ENCODE assay signal across 9 cellular contexts in the genomic region with DNA sequence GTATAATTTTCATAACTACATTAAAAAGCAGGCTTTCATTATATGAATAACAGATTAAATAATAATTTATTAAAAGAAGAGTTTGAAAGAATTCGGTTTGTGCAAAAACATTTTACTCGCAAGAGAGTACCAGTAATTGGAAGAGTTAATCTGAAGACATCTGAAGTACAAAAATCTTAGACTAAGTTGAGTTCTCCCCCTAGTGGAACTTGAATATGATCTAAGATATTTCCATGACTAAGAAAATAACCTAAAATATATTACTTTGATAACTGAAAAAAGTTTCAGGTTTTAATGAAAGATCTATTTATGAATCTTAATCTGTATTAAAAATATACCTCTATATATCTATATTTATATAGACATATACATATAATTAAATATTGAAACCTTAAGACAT.
DNase-seq lines count a peak whose midpoint lies in the region; ATAC-seq, FAIRE-seq and TF ChIP-seq lines count a peak whose summit lies in the region.
"Had no signal": no experiment of that assay in that cellular context is flagged by ENCODE, and none has a peak within 500 bp of the region (broad histone marks: within the 10 kb centered on the region; RNA-seq: fewer than 3 reads in every experiment).

No MANE protein-coding gene starts in this region.

- H3K27ac ChIP-seq in SK-N-SH (ENCODE audit: low read depth in 2 of 2, low read length in 1 of 2) (no peak overlapping the region), ovary (no peak overlapping the region)
- H3K27ac ChIP-seq: parathyroid adenoma had no signal

- no peaks in the 10 kb centered on the region for H3F3A ChIP-seq in SK-N-SH (replicated peaks; ENCODE audit: insufficient read depth)
- H3F3A ChIP-seq in Loucy (ENCODE audit: low read depth) = no peaks in the 10 kb centered on the region

- no peaks in the 10 kb centered on the region for H4K20me1 ChIP-seq in SK-N-SH (ENCODE audit: insufficient read depth)
- H4K20me1 ChIP-seq in Loucy (ENCODE audit: insufficient read depth, low read length, poor library complexity, severe bottlenecking) = no peaks in the 10 kb centered on the region

- no peak overlapping the region for H3K4me2 ChIP-seq in SK-N-SH
- H3K4me2 ChIP-seq in Loucy (ENCODE audit: low read depth, low read length, poor library complexity, severe bottlenecking) = no peak overlapping the region

- H3K36me3 ChIP-seq in SK-N-SH (replicated peaks in 1 of 2; ENCODE audit: control insufficient read depth in 1 of 2, insufficient read depth in 2 of 2, low read length in 1 of 2) (peaks cover 0 to 2% of the 10 kb centered on the region in 2 experiments), Loucy (ENCODE audit: insufficient read depth, low read length) (no peaks in the 10 kb centered on the region), bronchial epithelial cell (ENCODE audit: control insufficient read depth, insufficient read depth, low read length) (no peaks in the 10 kb centered on the region), ovary (no peaks in the 10 kb centered on the region)

- H3K9ac ChIP-seq in SK-N-SH = no peak overlapping the region
- H3K9ac ChIP-seq in Loucy (ENCODE audit: low read depth, low read length, poor library complexity, severe bottlenecking) = no peak overlapping the region
- H3K9ac ChIP-seq: parathyroid adenoma had no signal

- H3K27me3 ChIP-seq in SK-N-SH (ENCODE audit: insufficient read depth) (no peaks in the 10 kb centered on the region), Loucy (ENCODE audit: insufficient read depth, low read length, poor library complexity, severe bottlenecking) (no peaks in the 10 kb centered on the region), bronchial epithelial cell (ENCODE audit: control insufficient read depth, insufficient read depth, low read length) (no peaks in the 10 kb centered on the region), ovary (no peaks in the 10 kb centered on the region)

- POLR2A ChIA-PET in SK-N-SH (lab: Yijun Ruan, JAX) = interaction anchor here (0.6 kb wide), 1 partner anchor 369 kb away, joined by 3 read pairs; no protein-coding TSS in a partner anchor

- CTCF ChIA-PET in SK-N-SH (lab: Yijun Ruan, JAX) = no interaction called here

- intact Hi-C loops in ovary (cut with DNase I) = no loop called here

- H3K4me1 ChIP-seq in SK-N-SH (ENCODE audit: control insufficient read depth in 1 of 2, insufficient read depth in 2 of 2, low read depth in 1 of 2, low read length in 1 of 2) (no peaks in the 10 kb centered on the region), Loucy (ENCODE audit: insufficient read depth, low read length, poor library complexity, severe bottlenecking) (no peaks in the 10 kb centered on the region), ovary (ENCODE audit: insufficient read depth) (no peaks in the 10 kb centered on the region)
- H3K4me1 ChIP-seq: parathyroid adenoma had no signal

- H3K9me2 ChIP-seq in SK-N-SH = no peaks in the 10 kb centered on the region
- no peaks in the 10 kb centered on the region for H3K9me2 ChIP-seq in Loucy (replicated peaks; ENCODE audit: low read depth, low read length)

- TF ChIP-seq CTCF in SK-N-SH (IDR thresholded peaks at IDR 0.05) = peak; percentile 56
- TF ChIP-seq CTCF in Loucy (conservative IDR thresholded peaks at IDR 0.05; ENCODE audit: low read length) = peak; percentile 59
- TF ChIP-seq CTCF in bronchial epithelial cell (IDR thresholded peaks at IDR 0.05; ENCODE audit: insufficient read depth, low read length, severe bottlenecking) = no peak
- TF ChIP-seq CTCF in ovary (IDR thresholded peaks at IDR 0.05) = no peak

- H3K79me2 ChIP-seq in SK-N-SH (ENCODE audit: insufficient read depth) = no peaks in the 10 kb centered on the region
- H3K79me2 ChIP-seq in Loucy (ENCODE audit: insufficient read depth, low read length) = no peaks in the 10 kb centered on the region
- H3K79me2 ChIP-seq: parathyroid adenoma had no signal

- 66% methylated on average over 2 of the region's 2 CpGs for WGBS in SK-N-SH (ENCODE audit: low lambda C conversion rate)
- WGBS in ovary, 3 donors = 29 to 38% (median 31%) methylated on average over 2 of the region's 2 CpGs

- FAIRE-seq in bronchial epithelial cell (lab: Jason Lieb, UNC) = no peak

- H2AFZ ChIP-seq in SK-N-SH (ENCODE audit: low read depth) = no peak overlapping the region
- H2AFZ ChIP-seq in Loucy (ENCODE audit: low read length) = no peak overlapping the region
- H2AFZ ChIP-seq: parathyroid adenoma had no signal

- no peak for TF ChIP-seq POLR2A in ovary (IDR thresholded peaks at IDR 0.05)

- DNase-seq in SK-N-SH (no peak), bronchial epithelial cell (ENCODE audit: low read depth) (peak; percentile 32), renal cortical epithelial cell (ENCODE audit: low read depth) (peak; percentile 51), GM19240 (ENCODE audit: insufficient read length, low spot score) (no peak), mucosa of gallbladder (ENCODE audit: low spot score) (no peak), ovary (no peak)

- peak; percentile 34; the same call in 1 of the 2 replicates for TF ChIP-seq RAD21 in SK-N-SH (IDR thresholded peaks at IDR 0.05; ENCODE audit: low read length)

- TF ChIP-seq EP300 in SK-N-SH (IDR thresholded peaks at IDR 0.05; ENCODE audit: borderline replicate concordance in 1 of 2, low read depth in 1 of 2, low read length in 1 of 2) = no peak
- no peak for TF ChIP-seq EP300 in ovary (IDR thresholded peaks at IDR 0.05)

- ATAC-seq in SK-N-SH treated with all-trans-retinoic acid at 6 μM for 48 hours = no peak

- H3K4me3 ChIP-seq in SK-N-SH (ENCODE audit: low read depth in 2 of 2, low read length in 1 of 2) (no peak overlapping the region), Loucy (ENCODE audit: low read length, poor library complexity, severe bottlenecking) (no peak overlapping the region), bronchial epithelial cell (ENCODE audit: low read depth, low read length) (no peak overlapping the region), ovary (no peak overlapping the region)

- H3K9me3 ChIP-seq in SK-N-SH (no peaks in the 10 kb centered on the region), Loucy (ENCODE audit: insufficient read depth, low read depth, low read length) (no peaks in the 10 kb centered on the region), ovary (no peaks in the 10 kb centered on the region)

TF ChIP-seq in SK-N-SH, 30 proteins besides CTCF, POLR2A, EP300 and RAD21:
- TF ChIP-seq GABPA (IDR thresholded peaks at IDR 0.05; ENCODE audit: low read depth) (no peak), CHD2 (IDR thresholded peaks at IDR 0.05; ENCODE audit: low read length, partially characterized antibody) (no peak), FOXM1 (IDR thresholded peaks at IDR 0.05; ENCODE audit: low read depth) (no peak), NRF1 (IDR thresholded peaks at IDR 0.05; ENCODE audit: low read depth, low read length) (no peak), POLR2AphosphoS5 (IDR thresholded peaks at IDR 0.05; ENCODE audit: low read depth, low read length) (no peak), SMC3 (IDR thresholded peaks at IDR 0.05; ENCODE audit: low read depth, low read length) (peak; percentile 15; the same call in 1 of the 2 replicates)

TF ChIP-seq in SK-N-SH treated with all-trans-retinoic acid at 6 μM for 48 hours, 23 proteins besides CTCF, POLR2A, EP300 and RAD21 (continues in another document):
- TF ChIP-seq GLIS3 (CRISPR knock-in tag; IDR thresholded peaks at IDR 0.05) (no peak), RARB (CRISPR knock-in tag; IDR thresholded peaks at IDR 0.05) (no peak), ZNF70 (CRISPR knock-in tag; IDR thresholded peaks at IDR 0.05) (no peak), ZFP3 (CRISPR knock-in tag; IDR thresholded peaks at IDR 0.05) (no peak), ARNTL (CRISPR knock-in tag; IDR thresholded peaks at IDR 0.05; ENCODE audit: borderline replicate concordance, low read depth) (no peak), SNAI2 (CRISPR knock-in tag; IDR thresholded peaks at IDR 0.05) (no peak)
- TF ChIP-seq, protein P1, sequence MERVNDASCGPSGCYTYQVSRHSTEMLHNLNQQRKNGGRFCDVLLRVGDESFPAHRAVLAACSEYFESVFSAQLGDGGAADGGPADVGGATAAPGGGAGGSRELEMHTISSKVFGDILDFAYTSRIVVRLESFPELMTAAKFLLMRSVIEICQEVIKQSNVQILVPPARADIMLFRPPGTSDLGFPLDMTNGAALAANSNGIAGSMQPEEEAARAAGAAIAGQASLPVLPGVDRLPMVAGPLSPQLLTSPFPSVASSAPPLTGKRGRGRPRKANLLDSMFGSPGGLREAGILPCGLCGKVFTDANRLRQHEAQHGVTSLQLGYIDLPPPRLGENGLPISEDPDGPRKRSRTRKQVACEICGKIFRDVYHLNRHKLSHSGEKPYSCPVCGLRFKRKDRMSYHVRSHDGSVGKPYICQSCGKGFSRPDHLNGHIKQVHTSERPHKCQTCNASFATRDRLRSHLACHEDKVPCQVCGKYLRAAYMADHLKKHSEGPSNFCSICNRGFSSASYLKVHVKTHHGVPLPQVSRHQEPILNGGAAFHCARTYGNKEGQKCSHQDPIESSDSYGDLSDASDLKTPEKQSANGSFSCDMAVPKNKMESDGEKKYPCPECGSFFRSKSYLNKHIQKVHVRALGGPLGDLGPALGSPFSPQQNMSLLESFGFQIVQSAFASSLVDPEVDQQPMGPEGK (CRISPR knock-in tag; IDR thresholded peaks at IDR 0.05; ENCODE audit: borderline replicate concordance) = no peak
- TF ChIP-seq, protein P2, sequence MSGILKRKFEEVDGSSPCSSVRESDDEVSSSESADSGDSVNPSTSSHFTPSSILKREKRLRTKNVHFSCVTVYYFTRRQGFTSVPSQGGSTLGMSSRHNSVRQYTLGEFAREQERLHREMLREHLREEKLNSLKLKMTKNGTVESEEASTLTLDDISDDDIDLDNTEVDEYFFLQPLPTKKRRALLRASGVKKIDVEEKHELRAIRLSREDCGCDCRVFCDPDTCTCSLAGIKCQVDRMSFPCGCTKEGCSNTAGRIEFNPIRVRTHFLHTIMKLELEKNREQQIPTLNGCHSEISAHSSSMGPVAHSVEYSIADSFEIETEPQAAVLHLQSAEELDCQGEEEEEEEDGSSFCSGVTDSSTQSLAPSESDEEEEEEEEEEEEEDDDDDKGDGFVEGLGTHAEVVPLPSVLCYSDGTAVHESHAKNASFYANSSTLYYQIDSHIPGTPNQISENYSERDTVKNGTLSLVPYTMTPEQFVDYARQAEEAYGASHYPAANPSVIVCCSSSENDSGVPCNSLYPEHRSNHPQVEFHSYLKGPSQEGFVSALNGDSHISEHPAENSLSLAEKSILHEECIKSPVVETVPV (CRISPR knock-in tag; IDR thresholded peaks at IDR 0.05) = no peak

Comparison
In these comparisons a context has a peak if more than half of its experiments do, and no peak if none do; other contexts are left out.
1. DNase-seq: peak in bronchial epithelial cell (single experiment) and renal cortical epithelial cell (single experiment); none in SK-N-SH (single experiment), GM19240 (single experiment), mucosa of gallbladder (single experiment) and ovary (0 of 5).
2. CTCF ChIP-seq: peak in SK-N-SH (single experiment) and Loucy (single experiment); none in bronchial epithelial cell (single experiment) and ovary (0 of 3).